1 cellular context compared by ENCODE assay signal in the genomic region with DNA sequence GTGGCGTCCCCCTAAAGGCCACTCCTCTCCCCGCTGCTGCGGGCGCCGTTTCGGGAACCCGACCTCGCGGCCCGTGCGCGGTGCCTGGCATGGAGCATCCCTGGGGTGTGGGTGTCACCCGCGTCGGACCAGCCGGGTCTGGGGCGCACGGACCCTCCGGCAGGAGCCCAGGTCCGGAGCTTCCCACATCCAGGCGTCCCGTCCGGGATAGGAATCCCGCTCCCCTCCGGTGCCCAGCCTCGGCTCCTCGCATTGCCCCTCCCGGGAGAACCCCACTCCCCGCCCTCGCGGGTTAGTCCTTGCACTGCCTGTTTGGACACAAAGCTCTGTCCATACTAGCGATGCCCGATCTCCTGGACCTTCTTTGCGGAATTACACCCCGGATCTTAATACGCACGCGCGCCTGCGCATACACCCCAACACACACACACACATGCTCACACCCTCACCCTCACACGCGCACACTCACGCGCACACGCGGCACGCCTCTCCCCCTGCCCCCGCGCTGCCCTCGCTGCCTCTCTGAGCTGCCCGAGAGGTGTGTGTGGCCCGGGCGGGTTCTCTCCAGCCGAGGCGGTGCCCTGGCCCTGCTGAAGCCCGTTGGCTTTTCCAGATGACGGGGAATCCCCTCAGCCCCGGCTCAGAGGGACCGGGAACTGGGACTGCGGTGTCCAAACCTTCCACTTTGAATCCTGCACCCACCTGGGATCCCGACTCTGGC.
A peak's percentile ranks its signal among the peaks of the same experiment; 100 is the strongest.
TF ChIP-seq lines count a peak whose summit lies in the region.

No MANE protein-coding gene starts in this region.

TF ChIP-seq in HepG2, 621 proteins besides CTCF, POLR2A, EP300 and RAD21 (continued from another document and continues in another):
- TF ChIP-seq, protein P1, sequence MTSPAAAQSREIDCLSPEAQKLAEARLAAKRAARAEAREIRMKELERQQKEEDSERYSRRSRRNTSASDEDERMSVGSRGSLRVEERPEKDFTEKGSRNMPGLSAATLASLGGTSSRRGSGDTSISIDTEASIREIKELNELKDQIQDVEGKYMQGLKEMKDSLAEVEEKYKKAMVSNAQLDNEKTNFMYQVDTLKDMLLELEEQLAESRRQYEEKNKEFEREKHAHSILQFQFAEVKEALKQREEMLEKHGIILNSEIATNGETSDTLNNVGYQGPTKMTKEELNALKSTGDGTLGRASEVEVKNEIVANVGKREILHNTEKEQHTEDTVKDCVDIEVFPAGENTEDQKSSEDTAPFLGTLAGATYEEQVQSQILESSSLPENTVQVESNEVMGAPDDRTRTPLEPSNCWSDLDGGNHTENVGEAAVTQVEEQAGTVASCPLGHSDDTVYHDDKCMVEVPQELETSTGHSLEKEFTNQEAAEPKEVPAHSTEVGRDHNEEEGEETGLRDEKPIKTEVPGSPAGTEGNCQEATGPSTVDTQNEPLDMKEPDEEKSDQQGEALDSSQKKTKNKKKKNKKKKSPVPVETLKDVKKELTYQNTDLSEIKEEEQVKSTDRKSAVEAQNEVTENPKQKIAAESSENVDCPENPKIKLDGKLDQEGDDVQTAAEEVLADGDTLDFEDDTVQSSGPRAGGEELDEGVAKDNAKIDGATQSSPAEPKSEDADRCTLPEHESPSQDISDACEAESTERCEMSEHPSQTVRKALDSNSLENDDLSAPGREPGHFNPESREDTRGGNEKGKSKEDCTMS (CRISPR knock-in tag; conservative IDR thresholded peaks at IDR 0.05) = no peak
- TF ChIP-seq KLF13 (CRISPR knock-in tag; IDR thresholded peaks at IDR 0.05) = no peak
- TF ChIP-seq, protein P2, sequence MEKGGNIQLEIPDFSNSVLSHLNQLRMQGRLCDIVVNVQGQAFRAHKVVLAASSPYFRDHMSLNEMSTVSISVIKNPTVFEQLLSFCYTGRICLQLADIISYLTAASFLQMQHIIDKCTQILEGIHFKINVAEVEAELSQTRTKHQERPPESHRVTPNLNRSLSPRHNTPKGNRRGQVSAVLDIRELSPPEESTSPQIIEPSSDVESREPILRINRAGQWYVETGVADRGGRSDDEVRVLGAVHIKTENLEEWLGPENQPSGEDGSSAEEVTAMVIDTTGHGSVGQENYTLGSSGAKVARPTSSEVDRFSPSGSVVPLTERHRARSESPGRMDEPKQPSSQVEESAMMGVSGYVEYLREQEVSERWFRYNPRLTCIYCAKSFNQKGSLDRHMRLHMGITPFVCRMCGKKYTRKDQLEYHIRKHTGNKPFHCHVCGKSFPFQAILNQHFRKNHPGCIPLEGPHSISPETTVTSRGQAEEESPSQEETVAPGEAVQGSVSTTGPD (CRISPR knock-in tag; IDR thresholded peaks at IDR 0.05) = no peak
- TF ChIP-seq FIP1L1 (IDR thresholded peaks at IDR 0.05; ENCODE audit: borderline replicate concordance, insufficient read depth, low read depth, low read length) = no peak
- TF ChIP-seq NFE2L1 (CRISPR knock-in tag; IDR thresholded peaks at IDR 0.05; ENCODE audit: borderline replicate concordance) = no peak
- TF ChIP-seq MBNL3 (CRISPR knock-in tag; conservative IDR thresholded peaks at IDR 0.05) = no peak
- TF ChIP-seq TSC22D2 (CRISPR knock-in tag; IDR thresholded peaks at IDR 0.05; ENCODE audit: borderline replicate concordance) = no peak
- TF ChIP-seq, protein P3, sequence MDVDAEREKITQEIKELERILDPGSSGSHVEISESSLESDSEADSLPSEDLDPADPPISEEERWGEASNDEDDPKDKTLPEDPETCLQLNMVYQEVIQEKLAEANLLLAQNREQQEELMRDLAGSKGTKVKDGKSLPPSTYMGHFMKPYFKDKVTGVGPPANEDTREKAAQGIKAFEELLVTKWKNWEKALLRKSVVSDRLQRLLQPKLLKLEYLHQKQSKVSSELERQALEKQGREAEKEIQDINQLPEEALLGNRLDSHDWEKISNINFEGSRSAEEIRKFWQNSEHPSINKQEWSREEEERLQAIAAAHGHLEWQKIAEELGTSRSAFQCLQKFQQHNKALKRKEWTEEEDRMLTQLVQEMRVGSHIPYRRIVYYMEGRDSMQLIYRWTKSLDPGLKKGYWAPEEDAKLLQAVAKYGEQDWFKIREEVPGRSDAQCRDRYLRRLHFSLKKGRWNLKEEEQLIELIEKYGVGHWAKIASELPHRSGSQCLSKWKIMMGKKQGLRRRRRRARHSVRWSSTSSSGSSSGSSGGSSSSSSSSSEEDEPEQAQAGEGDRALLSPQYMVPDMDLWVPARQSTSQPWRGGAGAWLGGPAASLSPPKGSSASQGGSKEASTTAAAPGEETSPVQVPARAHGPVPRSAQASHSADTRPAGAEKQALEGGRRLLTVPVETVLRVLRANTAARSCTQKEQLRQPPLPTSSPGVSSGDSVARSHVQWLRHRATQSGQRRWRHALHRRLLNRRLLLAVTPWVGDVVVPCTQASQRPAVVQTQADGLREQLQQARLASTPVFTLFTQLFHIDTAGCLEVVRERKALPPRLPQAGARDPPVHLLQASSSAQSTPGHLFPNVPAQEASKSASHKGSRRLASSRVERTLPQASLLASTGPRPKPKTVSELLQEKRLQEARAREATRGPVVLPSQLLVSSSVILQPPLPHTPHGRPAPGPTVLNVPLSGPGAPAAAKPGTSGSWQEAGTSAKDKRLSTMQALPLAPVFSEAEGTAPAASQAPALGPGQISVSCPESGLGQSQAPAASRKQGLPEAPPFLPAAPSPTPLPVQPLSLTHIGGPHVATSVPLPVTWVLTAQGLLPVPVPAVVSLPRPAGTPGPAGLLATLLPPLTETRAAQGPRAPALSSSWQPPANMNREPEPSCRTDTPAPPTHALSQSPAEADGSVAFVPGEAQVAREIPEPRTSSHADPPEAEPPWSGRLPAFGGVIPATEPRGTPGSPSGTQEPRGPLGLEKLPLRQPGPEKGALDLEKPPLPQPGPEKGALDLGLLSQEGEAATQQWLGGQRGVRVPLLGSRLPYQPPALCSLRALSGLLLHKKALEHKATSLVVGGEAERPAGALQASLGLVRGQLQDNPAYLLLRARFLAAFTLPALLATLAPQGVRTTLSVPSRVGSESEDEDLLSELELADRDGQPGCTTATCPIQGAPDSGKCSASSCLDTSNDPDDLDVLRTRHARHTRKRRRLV (CRISPR knock-in tag; IDR thresholded peaks at IDR 0.05) = no peak
- 0 out of 2 replicates have a peak, but pooled peaks have one; percentile 40 for TF ChIP-seq RBFOX2 (IDR thresholded peaks at IDR 0.05; ENCODE audit: low read depth, low read length)
- TF ChIP-seq, protein P4, sequence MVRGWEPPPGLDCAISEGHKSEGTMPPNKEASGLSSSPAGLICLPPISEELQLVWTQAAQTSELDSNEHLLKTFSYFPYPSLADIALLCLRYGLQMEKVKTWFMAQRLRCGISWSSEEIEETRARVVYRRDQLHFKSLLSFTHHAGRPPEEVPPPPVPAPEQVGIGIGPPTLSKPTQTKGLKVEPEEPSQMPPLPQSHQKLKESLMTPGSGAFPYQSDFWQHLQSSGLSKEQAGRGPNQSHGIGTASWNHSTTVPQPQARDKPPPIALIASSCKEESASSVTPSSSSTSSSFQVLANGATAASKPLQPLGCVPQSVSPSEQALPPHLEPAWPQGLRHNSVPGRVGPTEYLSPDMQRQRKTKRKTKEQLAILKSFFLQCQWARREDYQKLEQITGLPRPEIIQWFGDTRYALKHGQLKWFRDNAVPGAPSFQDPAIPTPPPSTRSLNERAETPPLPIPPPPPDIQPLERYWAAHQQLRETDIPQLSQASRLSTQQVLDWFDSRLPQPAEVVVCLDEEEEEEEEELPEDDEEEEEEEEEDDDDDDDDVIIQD (CRISPR knock-in tag; IDR thresholded peaks at IDR 0.05; ENCODE audit: low read depth) = no peak
- TF ChIP-seq ATF7-NPFF (CRISPR knock-in tag; IDR thresholded peaks at IDR 0.05; ENCODE audit: low read depth) = 0 out of 2 replicates have a peak, but pooled peaks have one; percentile 58
- no peak for TF ChIP-seq ZKSCAN8 (CRISPR knock-in tag; IDR thresholded peaks at IDR 0.05; ENCODE audit: borderline replicate concordance)
- peak; percentile 11; the same call in 1 of the 2 replicates for TF ChIP-seq SP4 (CRISPR knock-in tag; IDR thresholded peaks at IDR 0.05)
- TF ChIP-seq EED (CRISPR knock-in tag; IDR thresholded peaks at IDR 0.05) = no peak
- TF ChIP-seq PHF5A (CRISPR knock-in tag; IDR thresholded peaks at IDR 0.05; ENCODE audit: low read depth, unreplicated experiment) = no peak
- TF ChIP-seq, protein P5, sequence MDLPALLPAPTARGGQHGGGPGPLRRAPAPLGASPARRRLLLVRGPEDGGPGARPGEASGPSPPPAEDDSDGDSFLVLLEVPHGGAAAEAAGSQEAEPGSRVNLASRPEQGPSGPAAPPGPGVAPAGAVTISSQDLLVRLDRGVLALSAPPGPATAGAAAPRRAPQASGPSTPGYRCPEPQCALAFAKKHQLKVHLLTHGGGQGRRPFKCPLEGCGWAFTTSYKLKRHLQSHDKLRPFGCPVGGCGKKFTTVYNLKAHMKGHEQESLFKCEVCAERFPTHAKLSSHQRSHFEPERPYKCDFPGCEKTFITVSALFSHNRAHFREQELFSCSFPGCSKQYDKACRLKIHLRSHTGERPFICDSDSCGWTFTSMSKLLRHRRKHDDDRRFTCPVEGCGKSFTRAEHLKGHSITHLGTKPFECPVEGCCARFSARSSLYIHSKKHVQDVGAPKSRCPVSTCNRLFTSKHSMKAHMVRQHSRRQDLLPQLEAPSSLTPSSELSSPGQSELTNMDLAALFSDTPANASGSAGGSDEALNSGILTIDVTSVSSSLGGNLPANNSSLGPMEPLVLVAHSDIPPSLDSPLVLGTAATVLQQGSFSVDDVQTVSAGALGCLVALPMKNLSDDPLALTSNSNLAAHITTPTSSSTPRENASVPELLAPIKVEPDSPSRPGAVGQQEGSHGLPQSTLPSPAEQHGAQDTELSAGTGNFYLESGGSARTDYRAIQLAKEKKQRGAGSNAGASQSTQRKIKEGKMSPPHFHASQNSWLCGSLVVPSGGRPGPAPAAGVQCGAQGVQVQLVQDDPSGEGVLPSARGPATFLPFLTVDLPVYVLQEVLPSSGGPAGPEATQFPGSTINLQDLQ (CRISPR knock-in tag; IDR thresholded peaks at IDR 0.05) = no peak
- TF ChIP-seq ZNF441 (CRISPR knock-in tag; IDR thresholded peaks at IDR 0.05; ENCODE audit: borderline replicate concordance) = no peak
- TF ChIP-seq, protein P6, sequence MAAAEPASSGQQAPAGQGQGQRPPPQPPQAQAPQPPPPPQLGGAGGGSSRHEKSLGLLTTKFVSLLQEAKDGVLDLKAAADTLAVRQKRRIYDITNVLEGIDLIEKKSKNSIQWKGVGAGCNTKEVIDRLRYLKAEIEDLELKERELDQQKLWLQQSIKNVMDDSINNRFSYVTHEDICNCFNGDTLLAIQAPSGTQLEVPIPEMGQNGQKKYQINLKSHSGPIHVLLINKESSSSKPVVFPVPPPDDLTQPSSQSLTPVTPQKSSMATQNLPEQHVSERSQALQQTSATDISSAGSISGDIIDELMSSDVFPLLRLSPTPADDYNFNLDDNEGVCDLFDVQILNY (CRISPR knock-in tag; conservative IDR thresholded peaks at IDR 0.05) = no peak
- TF ChIP-seq, protein P7, sequence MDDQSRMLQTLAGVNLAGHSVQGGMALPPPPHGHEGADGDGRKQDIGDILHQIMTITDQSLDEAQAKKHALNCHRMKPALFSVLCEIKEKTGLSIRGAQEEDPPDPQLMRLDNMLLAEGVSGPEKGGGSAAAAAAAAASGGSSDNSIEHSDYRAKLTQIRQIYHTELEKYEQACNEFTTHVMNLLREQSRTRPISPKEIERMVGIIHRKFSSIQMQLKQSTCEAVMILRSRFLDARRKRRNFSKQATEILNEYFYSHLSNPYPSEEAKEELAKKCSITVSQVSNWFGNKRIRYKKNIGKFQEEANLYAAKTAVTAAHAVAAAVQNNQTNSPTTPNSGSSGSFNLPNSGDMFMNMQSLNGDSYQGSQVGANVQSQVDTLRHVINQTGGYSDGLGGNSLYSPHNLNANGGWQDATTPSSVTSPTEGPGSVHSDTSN (CRISPR knock-in tag; IDR thresholded peaks at IDR 0.05; ENCODE audit: borderline replicate concordance) = no peak
- no peak for TF ChIP-seq SMARCC2 (IDR thresholded peaks at IDR 0.05)
- no peak for TF ChIP-seq SRF (IDR thresholded peaks at IDR 0.05; ENCODE audit: low read depth, low read length)
- TF ChIP-seq, protein P8, sequence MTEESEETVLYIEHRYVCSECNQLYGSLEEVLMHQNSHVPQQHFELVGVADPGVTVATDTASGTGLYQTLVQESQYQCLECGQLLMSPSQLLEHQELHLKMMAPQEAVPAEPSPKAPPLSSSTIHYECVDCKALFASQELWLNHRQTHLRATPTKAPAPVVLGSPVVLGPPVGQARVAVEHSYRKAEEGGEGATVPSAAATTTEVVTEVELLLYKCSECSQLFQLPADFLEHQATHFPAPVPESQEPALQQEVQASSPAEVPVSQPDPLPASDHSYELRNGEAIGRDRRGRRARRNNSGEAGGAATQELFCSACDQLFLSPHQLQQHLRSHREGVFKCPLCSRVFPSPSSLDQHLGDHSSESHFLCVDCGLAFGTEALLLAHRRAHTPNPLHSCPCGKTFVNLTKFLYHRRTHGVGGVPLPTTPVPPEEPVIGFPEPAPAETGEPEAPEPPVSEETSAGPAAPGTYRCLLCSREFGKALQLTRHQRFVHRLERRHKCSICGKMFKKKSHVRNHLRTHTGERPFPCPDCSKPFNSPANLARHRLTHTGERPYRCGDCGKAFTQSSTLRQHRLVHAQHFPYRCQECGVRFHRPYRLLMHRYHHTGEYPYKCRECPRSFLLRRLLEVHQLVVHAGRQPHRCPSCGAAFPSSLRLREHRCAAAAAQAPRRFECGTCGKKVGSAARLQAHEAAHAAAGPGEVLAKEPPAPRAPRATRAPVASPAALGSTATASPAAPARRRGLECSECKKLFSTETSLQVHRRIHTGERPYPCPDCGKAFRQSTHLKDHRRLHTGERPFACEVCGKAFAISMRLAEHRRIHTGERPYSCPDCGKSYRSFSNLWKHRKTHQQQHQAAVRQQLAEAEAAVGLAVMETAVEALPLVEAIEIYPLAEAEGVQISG (CRISPR knock-in tag; IDR thresholded peaks at IDR 0.05) = no peak; the same call in 1 of the 2 replicates
- TF ChIP-seq BORCS8-MEF2B (CRISPR knock-in tag; IDR thresholded peaks at IDR 0.05) = no peak
- no peak for TF ChIP-seq ZNF83 (CRISPR knock-in tag; IDR thresholded peaks at IDR 0.05; ENCODE audit: borderline replicate concordance)
- TF ChIP-seq, protein P9, sequence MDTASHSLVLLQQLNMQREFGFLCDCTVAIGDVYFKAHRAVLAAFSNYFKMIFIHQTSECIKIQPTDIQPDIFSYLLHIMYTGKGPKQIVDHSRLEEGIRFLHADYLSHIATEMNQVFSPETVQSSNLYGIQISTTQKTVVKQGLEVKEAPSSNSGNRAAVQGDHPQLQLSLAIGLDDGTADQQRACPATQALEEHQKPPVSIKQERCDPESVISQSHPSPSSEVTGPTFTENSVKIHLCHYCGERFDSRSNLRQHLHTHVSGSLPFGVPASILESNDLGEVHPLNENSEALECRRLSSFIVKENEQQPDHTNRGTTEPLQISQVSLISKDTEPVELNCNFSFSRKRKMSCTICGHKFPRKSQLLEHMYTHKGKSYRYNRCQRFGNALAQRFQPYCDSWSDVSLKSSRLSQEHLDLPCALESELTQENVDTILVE (CRISPR knock-in tag; IDR thresholded peaks at IDR 0.05) = no peak
- no peak for TF ChIP-seq ZBTB42 (CRISPR knock-in tag; IDR thresholded peaks at IDR 0.05)
- TF ChIP-seq, protein P10, sequence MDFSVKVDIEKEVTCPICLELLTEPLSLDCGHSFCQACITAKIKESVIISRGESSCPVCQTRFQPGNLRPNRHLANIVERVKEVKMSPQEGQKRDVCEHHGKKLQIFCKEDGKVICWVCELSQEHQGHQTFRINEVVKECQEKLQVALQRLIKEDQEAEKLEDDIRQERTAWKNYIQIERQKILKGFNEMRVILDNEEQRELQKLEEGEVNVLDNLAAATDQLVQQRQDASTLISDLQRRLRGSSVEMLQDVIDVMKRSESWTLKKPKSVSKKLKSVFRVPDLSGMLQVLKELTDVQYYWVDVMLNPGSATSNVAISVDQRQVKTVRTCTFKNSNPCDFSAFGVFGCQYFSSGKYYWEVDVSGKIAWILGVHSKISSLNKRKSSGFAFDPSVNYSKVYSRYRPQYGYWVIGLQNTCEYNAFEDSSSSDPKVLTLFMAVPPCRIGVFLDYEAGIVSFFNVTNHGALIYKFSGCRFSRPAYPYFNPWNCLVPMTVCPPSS (IDR thresholded peaks at IDR 0.05) = no peak
- no peak for TF ChIP-seq LCORL (IDR thresholded peaks at IDR 0.05)
- no peak for TF ChIP-seq LCORL (CRISPR knock-in tag; IDR thresholded peaks at IDR 0.05)
- no peak for TF ChIP-seq ARNT (IDR thresholded peaks at IDR 0.05)
- TF ChIP-seq ZNF547 (CRISPR knock-in tag; IDR thresholded peaks at IDR 0.05) = peak; percentile 47; the same call in 1 of the 2 replicates
